Comparison of ENCODE assay signal across 8 cellular contexts in genomic region chr4:184453402-184454160, GRCh38. TPM values are rescaled to one million over a fixed set of nuclear protein-coding genes. Genes with fewer than 3 reads are reported as not detected.
DNase-seq lines count a peak whose midpoint lies in the region; ATAC-seq and TF ChIP-seq lines count a peak whose summit lies in the region.

No MANE protein-coding gene starts in this region.

- H3K9me3 ChIP-seq in suprapubic skin, result no peaks in the 10 kb centered on the region

- in situ Hi-C loops in SK-MEL-5 (cut with HindIII; ENCODE audit: low pct_unique_long_range_greater_than_20kb, low sequenced_read_pairs) (no loop called here), brain microvascular endothelial cell (cut with HindIII; ENCODE audit: low pct_ligation_motif_present, low sequenced_read_pairs) (no loop called here)

- peak; percentile 84 for DNase-seq in AG08396 (ENCODE audit: low spot score)
- peak; percentile 76 for DNase-seq in SK-MEL-5 (ENCODE audit: low read depth, low spot score)
- DNase-seq in brain microvascular endothelial cell, result peak; percentile 91
- peak; percentile 73 for DNase-seq in kidney tubule cell (ENCODE audit: low spot score)
- no peak for DNase-seq in suprapubic skin (ENCODE audit: low spot score in 2 of 2)
- DNase-seq in NCI-H526 treated with DMSO at 0.1 percent for 48 hours (lab: John Stamatoyannopoulos, UW), result no peak

- no peak for TF ChIP-seq CTCF in brain microvascular endothelial cell (IDR thresholded peaks at IDR 0.05; ENCODE audit: low read depth, low read length, missing control alignments)
- no peak for TF ChIP-seq CTCF in suprapubic skin (IDR thresholded peaks at IDR 0.05)

- no peaks in the 10 kb centered on the region for H3K36me3 ChIP-seq in brain microvascular endothelial cell (replicated peaks)
- no peaks in the 10 kb centered on the region for H3K36me3 ChIP-seq in suprapubic skin

- peak; percentile 78 for ATAC-seq in GM19035 (IDR thresholded peaks at IDR 0.05; ENCODE audit: unreplicated experiment)
- ATAC-seq in HG03103 (IDR thresholded peaks at IDR 0.05; ENCODE audit: low read depth, unreplicated experiment), result peak; percentile 66

- peaks cover 69% of the 10 kb centered on the region for H3K4me1 ChIP-seq in suprapubic skin

- no peak for TF ChIP-seq POLR2A in suprapubic skin (IDR thresholded peaks at IDR 0.05)

- H3K27ac ChIP-seq in brain microvascular endothelial cell, result peak overlapping the region; percentile 81
- H3K27ac ChIP-seq in suprapubic skin, result peak overlapping the region; percentile 31

- TF ChIP-seq EP300 in suprapubic skin (IDR thresholded peaks at IDR 0.05), result no peak

- H3K4me3 ChIP-seq in brain microvascular endothelial cell (ENCODE audit: low read depth, low read length) (no peak overlapping the region), suprapubic skin (no peak overlapping the region)

- 10% methylated on average over 10 of the region's 10 CpGs for WGBS in suprapubic skin

- H3K27me3 ChIP-seq in brain microvascular endothelial cell (replicated peaks), result no peaks in the 10 kb centered on the region
- no peaks in the 10 kb centered on the region for H3K27me3 ChIP-seq in suprapubic skin

RNA-seq across cellular contexts. Expression of gene IRF2, which starts 20.8 kb away (rescaled TPM):
- 37.0 and 38.1 TPM in 2 replicates for total RNA-seq in SK-MEL-5 (2014; rRNA removed; shearing (Covaris generic))
- 40.4 and 45.1 TPM in 2 replicates for polyA plus RNA-seq in SK-MEL-5 (2015; cell fraction: cytosol; rRNA removed)
- polyA plus RNA-seq in SK-MEL-5 (2015; cell fraction: nucleus; rRNA removed), result 22.6 and 26.8 TPM in 2 replicates
- 10 to 100 TPM; 27.9 to 38.7 (median 29.9) TPM for total RNA-seq in suprapubic skin

Comparison
In these comparisons a context has a peak if more than half of its experiments do, and no peak if none do; other contexts are left out.
1. DNase-seq: peak in AG08396 (single experiment), SK-MEL-5 (single experiment), brain microvascular endothelial cell (single experiment) and kidney tubule cell (single experiment); none in suprapubic skin (0 of 2) and NCI-H526 treated with DMSO at 0.1 percent for 48 hours (single experiment).